In the genomic region with DNA sequence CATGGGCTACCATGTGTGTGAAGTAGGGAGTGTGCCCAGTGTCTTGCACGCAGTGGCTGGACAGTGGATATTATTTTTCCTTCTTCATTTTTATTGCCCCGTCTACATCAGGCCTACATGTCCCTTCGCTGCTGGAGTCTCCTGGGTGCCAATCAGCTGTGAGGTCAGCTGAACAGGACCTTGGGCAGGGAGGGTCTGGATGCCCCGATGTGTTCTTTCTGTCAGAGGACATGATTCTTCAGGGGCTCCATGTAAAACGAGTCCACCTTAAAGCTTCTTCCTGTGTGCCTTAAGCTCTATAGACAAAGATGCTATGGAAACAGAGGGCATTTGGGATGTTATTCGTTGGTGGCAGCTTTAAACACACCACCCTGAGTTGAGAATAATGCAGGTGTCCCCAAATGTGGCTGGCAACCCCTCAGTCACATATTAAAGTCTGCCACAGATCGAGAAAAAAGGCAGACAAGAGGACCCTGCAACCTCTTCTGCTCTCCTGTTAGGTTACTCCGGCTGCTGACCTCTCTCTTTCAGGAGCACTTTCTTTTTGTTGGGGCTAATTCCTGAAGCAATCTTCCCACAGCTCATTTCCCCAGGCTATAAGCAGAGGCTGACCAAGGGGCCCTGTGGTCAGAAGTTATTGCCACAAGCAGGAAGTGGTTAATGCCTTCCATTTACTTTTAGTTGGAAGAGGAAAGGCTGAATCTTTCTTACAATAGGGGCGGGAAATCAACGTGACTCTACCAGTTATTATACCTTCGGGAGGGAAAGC, we compare ENCODE assay signal across 12 cellular contexts. TPM values are rescaled to one million over a fixed set of nuclear protein-coding genes. Genes with fewer than 3 reads are reported as not detected.
DNase-seq lines count a peak whose midpoint lies in the region; ATAC-seq and TF ChIP-seq lines count a peak whose summit lies in the region.
"Had no signal": no experiment of that assay in that cellular context is flagged by ENCODE, and none has a peak within 500 bp of the region (broad histone marks: within the 10 kb centered on the region; RNA-seq: fewer than 3 reads in every experiment).

No MANE protein-coding gene starts in this region.

- peaks cover 20% of the 10 kb centered on the region for H3K9me3 ChIP-seq in BLaER1
- H3K9me3 ChIP-seq in SJSA1 (replicated peaks): no peaks in the 10 kb centered on the region
- H3K9me3 ChIP-seq in CD8-positive, alpha-beta T cell (ENCODE audit: low read length): no peaks in the 10 kb centered on the region
- H3K9me3 ChIP-seq: SK-N-SH had no signal

- peak overlapping the region; percentile 2; the same call in 1 of the 2 replicates for H3K9ac ChIP-seq in BLaER1
- H3K9ac ChIP-seq: SK-N-SH had no signal

- H3K4me3 ChIP-seq in BLaER1 (no peak overlapping the region), SJSA1 (no peak overlapping the region)
- no peak overlapping the region for H3K4me3 ChIP-seq in CD8-positive, alpha-beta T cell (ENCODE audit: low read depth, low read length)
- H3K4me3 ChIP-seq: lung, stomach had no signal

- no peak overlapping the region for H3K4me3 Mint-ChIP-seq in glutamatergic neuron (ENCODE audit: unreplicated experiment)
- H3K4me3 Mint-ChIP-seq in CD8-positive, alpha-beta T cell: no peak overlapping the region

- H3K27ac Mint-ChIP-seq in glutamatergic neuron (ENCODE audit: unreplicated experiment): no peak overlapping the region
- H3K27ac Mint-ChIP-seq in CD8-positive, alpha-beta T cell: no peak overlapping the region

- H4K20me1 ChIP-seq in BLaER1: no peaks in the 10 kb centered on the region

- peak; percentile 71 to 81 for DNase-seq in SJSA1 (ENCODE audit: low read depth in 1 of 2, low spot score in 2 of 2)
- peak; percentile 3 for DNase-seq in kidney glomerular epithelial cell (lab: John Stamatoyannopoulos, UW)
- no peak for DNase-seq in HuH-7 (ENCODE audit: low spot score)
- no peak for DNase-seq in glutamatergic neuron
- no peak for DNase-seq in CD8-positive, alpha-beta T cell
- DNase-seq: NCI-H187 treated with DMSO at 0.1 percent for 48 hours, SK-N-SH, stomach had no signal

- no peak overlapping the region for H3K27ac ChIP-seq in BLaER1
- peak overlapping the region; percentile 13; the same call in 1 of the 2 replicates for H3K27ac ChIP-seq in SJSA1
- H3K27ac ChIP-seq in CD8-positive, alpha-beta T cell (ENCODE audit: low read depth, low read length): no peak overlapping the region
- H3K27ac ChIP-seq: stomach had no signal

- peak overlapping the region; percentile 65 for H3K4me2 ChIP-seq in BLaER1
- H3K4me2 ChIP-seq: SK-N-SH had no signal

- intact Hi-C loops in CD8-positive, alpha-beta T cell (cut with DNase I, micrococcal nuclease): no loop called here

- no peak for TF ChIP-seq CTCF in glutamatergic neuron (IDR thresholded peaks at IDR 0.05; ENCODE audit: partially characterized antibody, unreplicated experiment)
- TF ChIP-seq CTCF in CD8-positive, alpha-beta T cell (IDR thresholded peaks at IDR 0.05): no peak

- ATAC-seq in HG02759 (IDR thresholded peaks at IDR 0.05; ENCODE audit: unreplicated experiment) (peak; percentile 37), GM18511 (IDR thresholded peaks at IDR 0.05; ENCODE audit: unreplicated experiment) (no peak)
- ATAC-seq in CD8-positive, alpha-beta T cell: no peak

- no peaks in the 10 kb centered on the region for H3K9me3 Mint-ChIP-seq in glutamatergic neuron (ENCODE audit: unreplicated experiment)
- H3K9me3 Mint-ChIP-seq in CD8-positive, alpha-beta T cell: no peaks in the 10 kb centered on the region

- H3K27me3 ChIP-seq in BLaER1 (no peaks in the 10 kb centered on the region), SJSA1 (replicated peaks) (peaks cover 6% of the 10 kb centered on the region; the same call in 1 of the 2 replicates)
- H3K27me3 ChIP-seq in CD8-positive, alpha-beta T cell (ENCODE audit: insufficient read depth, low read length): no peaks in the 10 kb centered on the region

- CTCF ChIA-PET in CD8-positive, alpha-beta T cell (lab: Charles Lee): interaction anchor here (1.3 kb wide), 1 partner anchor 28 kb away, joined by 5 read pairs; no protein-coding TSS in a partner anchor

- POLR2A ChIA-PET in CD8-positive, alpha-beta T cell (lab: Charles Lee): no interaction called here

- H3K36me3 Mint-ChIP-seq in glutamatergic neuron (ENCODE audit: unreplicated experiment): peaks cover 4% of the 10 kb centered on the region
- no peaks in the 10 kb centered on the region for H3K36me3 Mint-ChIP-seq in CD8-positive, alpha-beta T cell

- no peaks in the 10 kb centered on the region for H3K27me3 Mint-ChIP-seq in glutamatergic neuron (ENCODE audit: unreplicated experiment)
- peaks cover 35% of the 10 kb centered on the region for H3K27me3 Mint-ChIP-seq in CD8-positive, alpha-beta T cell (ENCODE audit: low read depth)

- H3K4me1 ChIP-seq in BLaER1 (peaks cover 12% of the 10 kb centered on the region), SJSA1 (replicated peaks) (peaks cover 13% of the 10 kb centered on the region)
- no peaks in the 10 kb centered on the region for H3K4me1 ChIP-seq in CD8-positive, alpha-beta T cell (ENCODE audit: insufficient read depth, low read length)

- peaks cover 36% of the 10 kb centered on the region for H3K4me1 Mint-ChIP-seq in glutamatergic neuron (ENCODE audit: low read depth, unreplicated experiment)
- H3K4me1 Mint-ChIP-seq in CD8-positive, alpha-beta T cell (ENCODE audit: low read depth): peaks cover 3% of the 10 kb centered on the region

- H3K36me3 ChIP-seq in BLaER1 (no peaks in the 10 kb centered on the region), SJSA1 (no peaks in the 10 kb centered on the region)
- H3K36me3 ChIP-seq in CD8-positive, alpha-beta T cell (ENCODE audit: insufficient read depth, low read length): no peaks in the 10 kb centered on the region
- H3K36me3 ChIP-seq: stomach had no signal

RNA-seq across cellular contexts. Expression of gene GREB1, which starts 20.0 kb away (rescaled TPM):
- not detected in 2 replicates for total RNA-seq in SJSA1 (2014; rRNA removed; shearing (Covaris generic))
- 134 TPM for total RNA-seq in glutamatergic neuron (ENCODE audit: unreplicated experiment)
- under 1 TPM; 0.25 to 0.57 TPM for total RNA-seq in CD8-positive, alpha-beta T cell

Comparison
In these comparisons a context has a peak if more than half of its experiments do, and no peak if none do; other contexts are left out.
1. DNase-seq: peak in SJSA1 (2 of 2) and kidney glomerular epithelial cell (single experiment); none in HuH-7 (single experiment), glutamatergic neuron (single experiment) and CD8-positive, alpha-beta T cell (0 of 7).
2. RNA of gene GREB1, which starts 20.0 kb away (total RNA-seq): 134 TPM in glutamatergic neuron (single experiment); 0.25 to 0.57 TPM in CD8-positive, alpha-beta T cell and not detected in SJSA1; every median in the first group is over 10 times any median in the second.